16 cellular contexts compared by ENCODE assay signal in the genomic region with DNA sequence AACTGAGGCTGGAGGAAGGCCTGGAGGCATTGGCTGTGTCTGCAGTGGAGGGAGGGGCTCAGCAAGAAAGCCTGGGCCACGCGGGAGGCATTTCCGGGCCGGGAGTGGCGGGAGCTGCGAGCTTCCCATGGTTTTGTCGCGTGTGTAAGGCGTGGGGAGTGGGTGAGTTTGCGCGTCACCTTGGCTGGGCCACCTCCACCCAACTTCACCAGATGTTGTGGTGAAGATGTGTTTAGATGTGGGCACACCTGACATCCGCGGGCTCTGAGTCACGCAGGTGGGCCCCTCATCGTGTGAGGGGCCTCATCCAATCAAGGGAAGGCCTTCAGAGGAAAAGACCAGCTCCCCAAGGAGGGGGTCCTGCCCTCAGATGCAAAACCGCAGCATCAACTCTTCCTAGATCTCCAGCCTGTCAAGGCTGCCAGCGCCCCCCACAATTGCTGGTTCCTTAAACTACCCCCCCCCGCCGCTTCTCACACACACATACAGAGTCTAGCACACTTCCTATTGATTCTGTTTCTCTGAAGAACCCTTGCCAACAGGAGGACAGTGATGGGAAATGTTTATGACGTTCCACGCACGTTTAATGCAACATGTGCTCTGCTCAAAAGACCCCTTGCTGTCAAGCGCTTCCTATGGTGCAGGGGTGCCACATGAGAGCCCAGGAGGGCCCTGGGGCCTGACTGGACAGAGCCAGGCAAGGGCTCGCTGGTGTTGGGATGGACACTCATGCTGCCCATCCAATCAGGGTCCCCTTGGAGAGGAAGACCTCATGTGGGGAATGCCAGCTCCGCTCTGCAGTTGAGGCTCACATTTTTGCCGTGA. TPM values are rescaled to one million over a fixed set of nuclear protein-coding genes. Genes with fewer than 3 reads are reported as not detected.
DNase-seq lines count a peak whose midpoint lies in the region; ATAC-seq and TF ChIP-seq lines count a peak whose summit lies in the region.
"Had no signal": no experiment of that assay in that cellular context is flagged by ENCODE, and none has a peak within 500 bp of the region (broad histone marks: within the 10 kb centered on the region; RNA-seq: fewer than 3 reads in every experiment).

No MANE protein-coding gene starts in this region.

- peaks cover 2 to 28% (median 19%) of the 10 kb centered on the region in 4 donors for H3K4me1 Mint-ChIP-seq in CD4-positive, alpha-beta memory T cell
- H3K4me1 Mint-ChIP-seq in activated naive CD4-positive, alpha-beta T cell treated with anti-CD3 and anti-CD28 coated beads, Interleukin-2, amount 10 ng/mL, durations not matched to agents 7 days and 5 days: peaks cover 41% of the 10 kb centered on the region
- H3K4me1 Mint-ChIP-seq: naive B cell had no signal

- intact Hi-C loops in CD4-positive, alpha-beta memory T cell (cut with micrococcal nuclease): no loop called here
- intact Hi-C loops in A673 (cut with micrococcal nuclease; ENCODE audit: unreplicated experiment): no loop called here

- POLR2A ChIA-PET in CD4-positive, alpha-beta memory T cell (lab: Charles Lee; ENCODE audit: partially characterized antibody): no interaction called here
- POLR2A ChIA-PET in A673 (lab: Charles Lee; ENCODE audit: low non-redundant PET): no interaction called here

- H3K27me3 ChIP-seq in CD4-positive, alpha-beta memory T cell (ENCODE audit: insufficient read depth, low read length): no peaks in the 10 kb centered on the region
- H3K27me3 ChIP-seq in A673 (replicated peaks; ENCODE audit: insufficient read depth, low read depth, low read length, poor library complexity): peaks cover 67% of the 10 kb centered on the region
- H3K27me3 ChIP-seq: body of pancreas had no signal

- no peaks in the 10 kb centered on the region for H3K36me3 Mint-ChIP-seq in CD4-positive, alpha-beta memory T cell
- peaks cover 1% of the 10 kb centered on the region for H3K36me3 Mint-ChIP-seq in activated naive CD4-positive, alpha-beta T cell treated with anti-CD3 and anti-CD28 coated beads, Interleukin-2, amount 10 ng/mL, durations not matched to agents 7 days and 5 days
- H3K36me3 Mint-ChIP-seq: naive B cell had no signal

- no peaks in the 10 kb centered on the region for H3K9me3 Mint-ChIP-seq in CD4-positive, alpha-beta memory T cell
- no peaks in the 10 kb centered on the region for H3K9me3 Mint-ChIP-seq in activated naive CD4-positive, alpha-beta T cell treated with anti-CD3 and anti-CD28 coated beads, Interleukin-2, amount 10 ng/mL, durations not matched to agents 7 days and 5 days
- H3K9me3 Mint-ChIP-seq: naive B cell had no signal

- no peak overlapping the region for H3K4me3 ChIP-seq in CD4-positive, alpha-beta memory T cell (ENCODE audit: low read length in 2 of 2)
- no peak overlapping the region for H3K4me3 ChIP-seq in A673 (ENCODE audit: low read depth, low read length, poor library complexity, severe bottlenecking)
- H3K4me3 ChIP-seq: body of pancreas, stomach had no signal

- peak; percentile 42 to 82 (median 54) for DNase-seq in CD4-positive, alpha-beta memory T cell
- peak; percentile 35 to 49 for DNase-seq in activated CD4-positive, alpha-beta T cell treated with anti-CD3 and anti-CD28 coated beads for 4 hours
- peak; percentile 80 for DNase-seq in activated naive CD4-positive, alpha-beta T cell treated with anti-CD3 and anti-CD28 coated beads, Interleukin-2, amount 10 ng/mL, durations not matched to agents 7 days and 5 days
- peak; percentile 17 to 27 for DNase-seq in stimulated activated CD4-positive, alpha-beta T cell treated with anti-CD3 and anti-CD28 coated beads, Interleukin-2, amount 100 ng/mL, for 24 hours
- DNase-seq in A673 (ENCODE audit: low spot score) (no peak), NCI-H1436 (lab: John Stamatoyannopoulos, UW) (no peak)
- DNase-seq: body of pancreas, naive B cell, NCI-H2107, stomach had no signal

- H3K27me3 Mint-ChIP-seq in CD4-positive, alpha-beta memory T cell: no peaks in the 10 kb centered on the region
- H3K27me3 Mint-ChIP-seq in activated naive CD4-positive, alpha-beta T cell treated with anti-CD3 and anti-CD28 coated beads, Interleukin-2, amount 10 ng/mL, durations not matched to agents 7 days and 5 days: peaks cover 18% of the 10 kb centered on the region

- CTCF ChIA-PET in CD4-positive, alpha-beta memory T cell (lab: Charles Lee; ENCODE audit: partially characterized antibody): no interaction called here
- CTCF ChIA-PET in activated naive CD4-positive, alpha-beta T cell treated with anti-CD3 and anti-CD28 coated beads, Interleukin-2, amount 10 ng/mL, durations not matched to agents 7 days and 5 days (lab: Charles Lee): no interaction called here
- CTCF ChIA-PET in A673 (lab: Charles Lee): no interaction called here

- H3K9me3 ChIP-seq in CD4-positive, alpha-beta memory T cell (ENCODE audit: control insufficient read depth in 1 of 2, low read length in 2 of 2): no peaks in the 10 kb centered on the region
- no peaks in the 10 kb centered on the region for H3K9me3 ChIP-seq in A673 (ENCODE audit: low read depth, low read length, poor library complexity, severe bottlenecking)
- H3K9me3 ChIP-seq: body of pancreas, stomach had no signal

- no peak for TF ChIP-seq CTCF in A673 (conservative IDR thresholded peaks at IDR 0.05; ENCODE audit: low read depth, low read length)

- H3K27ac Mint-ChIP-seq in CD4-positive, alpha-beta memory T cell: peak overlapping the region; percentile 74 to 90 (median 87)
- peak overlapping the region; percentile 78 for H3K27ac Mint-ChIP-seq in activated naive CD4-positive, alpha-beta T cell treated with anti-CD3 and anti-CD28 coated beads, Interleukin-2, amount 10 ng/mL, durations not matched to agents 7 days and 5 days
- H3K27ac Mint-ChIP-seq: naive B cell had no signal

- no peak for ATAC-seq in HG03280 (IDR thresholded peaks at IDR 0.05; ENCODE audit: unreplicated experiment)
- no peak for ATAC-seq in GM18517 (IDR thresholded peaks at IDR 0.05; ENCODE audit: unreplicated experiment)
- ATAC-seq: body of pancreas, left colon had no signal

- H3K36me3 ChIP-seq in CD4-positive, alpha-beta memory T cell (ENCODE audit: insufficient read depth, low read length): no peaks in the 10 kb centered on the region
- H3K36me3 ChIP-seq in A673 (ENCODE audit: insufficient read depth, low read length, poor library complexity, severe bottlenecking): no peaks in the 10 kb centered on the region
- H3K36me3 ChIP-seq: stomach had no signal

- BruUV-seq in A673 (replicated peaks; lab: Mats Ljungman, UMichigan): no TSS peak

- H3K4me1 ChIP-seq in CD4-positive, alpha-beta memory T cell (ENCODE audit: insufficient read depth, low read length): peaks cover 27% of the 10 kb centered on the region
- no peaks in the 10 kb centered on the region for H3K4me1 ChIP-seq in A673 (ENCODE audit: insufficient read depth, low read length, poor library complexity, severe bottlenecking)
- H3K4me1 ChIP-seq: stomach had no signal

- peak overlapping the region in 7 of 8 donors; percentile 48 to 71 (median 62) for H3K4me3 Mint-ChIP-seq in CD4-positive, alpha-beta memory T cell
- no peak overlapping the region for H3K4me3 Mint-ChIP-seq in activated naive CD4-positive, alpha-beta T cell treated with anti-CD3 and anti-CD28 coated beads, Interleukin-2, amount 10 ng/mL, durations not matched to agents 7 days and 5 days
- H3K4me3 Mint-ChIP-seq: naive B cell had no signal

- H3K27ac ChIP-seq in CD4-positive, alpha-beta memory T cell (ENCODE audit: low read depth, low read length): no peak overlapping the region
- H3K27ac ChIP-seq in A673 (ENCODE audit: low read depth, low read length, poor library complexity, severe bottlenecking): no peak overlapping the region
- H3K27ac ChIP-seq: body of pancreas, stomach had no signal

RNA-seq across cellular contexts. Expression of a gene that starts 11.9 kb away (rescaled TPM):
- not detected for total RNA-seq in CD4-positive, alpha-beta memory T cell
- not detected for polyA plus RNA-seq in CD4-positive, alpha-beta memory T cell
- not detected in 2 replicates for total RNA-seq in A673 (2021)
- total RNA-seq: body of pancreas, glomerular endothelial cell, left colon, LHCN-M2, SK-MEL-5, stomach had no signal
- polyA plus RNA-seq: stomach had no signal

RNA-seq across cellular contexts. Expression of a gene that starts 35.8 kb away (rescaled TPM):
- not detected for total RNA-seq in CD4-positive, alpha-beta memory T cell
- polyA plus RNA-seq in CD4-positive, alpha-beta memory T cell: not detected
- 0.49 and 0.57 TPM in 2 replicates for total RNA-seq in A673 (2021)
- total RNA-seq: LHCN-M2 had no signal

Comparison
In these comparisons a context has a peak if more than half of its experiments do, and no peak if none do; other contexts are left out.
1. DNase-seq: peak in CD4-positive, alpha-beta memory T cell (5 of 5), activated CD4-positive, alpha-beta T cell treated with anti-CD3 and anti-CD28 coated beads for 4 hours (2 of 2), activated naive CD4-positive, alpha-beta T cell treated with anti-CD3 and anti-CD28 coated beads, Interleukin-2, amount 10 ng/mL, durations not matched to agents 7 days and 5 days (single experiment) and stimulated activated CD4-positive, alpha-beta T cell treated with anti-CD3 and anti-CD28 coated beads, Interleukin-2, amount 100 ng/mL, for 24 hours (2 of 2); none in A673 (single experiment) and NCI-H1436 (single experiment).